Comparison of ENCODE assay signal across 1 cellular context in the genomic region with DNA sequence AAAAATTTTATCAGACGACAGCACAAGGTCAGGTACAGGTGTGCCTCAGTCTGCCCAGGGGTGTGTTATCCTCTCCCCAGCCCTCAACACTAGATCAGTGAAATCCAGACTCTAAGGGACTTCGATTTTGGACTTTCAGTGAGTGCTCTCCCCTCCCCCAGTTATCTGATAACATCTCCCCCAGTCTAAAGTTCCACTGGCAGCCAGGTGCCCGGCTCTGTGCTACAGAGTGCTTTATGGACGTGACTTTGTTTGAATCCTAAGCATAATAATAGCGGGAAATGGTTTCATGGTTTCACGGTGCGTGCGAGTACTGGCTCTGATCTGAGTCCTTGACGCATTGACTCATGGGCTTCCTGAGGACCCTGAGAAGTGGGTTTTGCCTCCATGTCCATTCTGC.
TF ChIP-seq lines count a peak whose summit lies in the region.

No MANE protein-coding gene starts in this region.

TF ChIP-seq in IMR-90, 13 proteins besides CTCF, POLR2A, EP300 and RAD21:
- TF ChIP-seq BHLHE40 (IDR thresholded peaks at IDR 0.05; ENCODE audit: low read depth, low read length) (no peak), RFX5 (IDR thresholded peaks at IDR 0.05; ENCODE audit: low read depth, low read length) (no peak), FOS (IDR thresholded peaks at IDR 0.05; ENCODE audit: low read depth, low read length) (no peak), MXI1 (IDR thresholded peaks at IDR 0.05; ENCODE audit: borderline replicate concordance, low read depth, low read length) (no peak), CEBPB (IDR thresholded peaks at IDR 0.05; ENCODE audit: low read depth, low read length) (no peak), MAZ (IDR thresholded peaks at IDR 0.05; ENCODE audit: borderline replicate concordance, low read depth, low read length) (no peak), RCOR1 (IDR thresholded peaks at IDR 0.05; ENCODE audit: insufficient replicate concordance, low read length) (no peak), CHD1 (IDR thresholded peaks at IDR 0.05; ENCODE audit: low read depth, low read length) (no peak), MAFK (IDR thresholded peaks at IDR 0.05; ENCODE audit: low read depth, low read length) (no peak), NFE2L2 (IDR thresholded peaks at IDR 0.05; ENCODE audit: low read depth, low read length) (no peak), SMC3 (IDR thresholded peaks at IDR 0.05; ENCODE audit: low read depth, low read length) (no peak)
- TF ChIP-seq, protein P1, sequence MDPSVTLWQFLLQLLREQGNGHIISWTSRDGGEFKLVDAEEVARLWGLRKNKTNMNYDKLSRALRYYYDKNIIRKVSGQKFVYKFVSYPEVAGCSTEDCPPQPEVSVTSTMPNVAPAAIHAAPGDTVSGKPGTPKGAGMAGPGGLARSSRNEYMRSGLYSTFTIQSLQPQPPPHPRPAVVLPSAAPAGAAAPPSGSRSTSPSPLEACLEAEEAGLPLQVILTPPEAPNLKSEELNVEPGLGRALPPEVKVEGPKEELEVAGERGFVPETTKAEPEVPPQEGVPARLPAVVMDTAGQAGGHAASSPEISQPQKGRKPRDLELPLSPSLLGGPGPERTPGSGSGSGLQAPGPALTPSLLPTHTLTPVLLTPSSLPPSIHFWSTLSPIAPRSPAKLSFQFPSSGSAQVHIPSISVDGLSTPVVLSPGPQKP (IDR thresholded peaks at IDR 0.05; ENCODE audit: borderline replicate concordance, low read depth, low read length) = no peak
- TF ChIP-seq, protein P2, sequence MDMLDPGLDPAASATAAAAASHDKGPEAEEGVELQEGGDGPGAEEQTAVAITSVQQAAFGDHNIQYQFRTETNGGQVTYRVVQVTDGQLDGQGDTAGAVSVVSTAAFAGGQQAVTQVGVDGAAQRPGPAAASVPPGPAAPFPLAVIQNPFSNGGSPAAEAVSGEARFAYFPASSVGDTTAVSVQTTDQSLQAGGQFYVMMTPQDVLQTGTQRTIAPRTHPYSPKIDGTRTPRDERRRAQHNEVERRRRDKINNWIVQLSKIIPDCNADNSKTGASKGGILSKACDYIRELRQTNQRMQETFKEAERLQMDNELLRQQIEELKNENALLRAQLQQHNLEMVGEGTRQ (IDR thresholded peaks at IDR 0.05; ENCODE audit: low read depth, low read length) = no peak
TF ChIP-seq in IMR-90: peak in this region for 0.
